8 cellular contexts compared by ENCODE assay signal in the genomic region with DNA sequence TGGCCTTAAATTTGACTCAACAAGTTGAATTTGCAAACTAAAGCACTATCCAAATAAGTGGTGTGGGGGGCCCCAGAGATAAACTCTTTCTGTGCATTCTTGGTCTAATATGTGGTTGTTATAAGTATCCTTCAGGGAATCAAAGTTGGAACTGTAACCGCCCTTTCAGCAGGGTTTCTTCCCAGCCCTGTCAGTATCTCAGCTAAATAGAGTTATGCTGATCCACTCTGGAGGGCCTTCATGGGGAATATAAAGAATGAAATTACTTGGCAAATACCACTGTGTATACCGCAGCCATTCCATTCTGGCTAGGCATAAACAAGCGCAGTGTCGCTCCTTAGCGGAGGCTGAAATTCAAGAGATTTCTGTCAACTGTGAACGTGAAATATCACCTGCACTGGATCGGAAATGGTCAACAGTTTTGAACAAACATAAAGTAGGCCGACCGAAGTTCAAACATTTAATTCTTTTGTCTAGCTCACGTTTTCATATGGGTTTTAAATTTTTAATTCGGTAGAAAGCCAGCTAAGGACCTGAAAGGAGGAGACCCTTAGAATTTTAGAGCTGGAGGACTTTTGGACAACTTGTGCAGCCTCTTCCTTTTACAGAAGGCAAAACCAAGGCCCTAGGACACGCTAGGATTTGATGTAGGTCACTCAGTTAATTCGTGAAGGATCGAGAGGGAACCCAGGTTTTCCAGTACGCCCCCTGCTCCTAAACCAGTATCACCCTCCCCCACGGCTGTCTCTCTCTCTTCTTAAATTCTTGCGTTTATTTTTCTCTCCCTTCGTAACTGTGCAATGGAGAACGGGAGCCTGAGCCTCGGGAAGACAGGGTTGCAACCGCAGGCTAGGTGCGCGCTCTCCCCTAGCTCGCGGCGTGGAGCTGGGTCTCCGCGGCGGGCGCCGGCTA.
A peak's percentile ranks its signal among the peaks of the same experiment; 100 is the strongest.
DNase-seq lines count a peak whose midpoint lies in the region; ATAC-seq and TF ChIP-seq lines count a peak whose summit lies in the region.

No MANE protein-coding gene starts in this region.

- peak overlapping the region; percentile 72 for H3K4me2 ChIP-seq in trophoblast cell (ENCODE audit: low read length)

- no peaks in the 10 kb centered on the region for H3K27me3 ChIP-seq in WERI-Rb-1 (ENCODE audit: insufficient read depth, low read depth, severe bottlenecking)
- no peaks in the 10 kb centered on the region for H3K27me3 ChIP-seq in foreskin keratinocyte
- no peaks in the 10 kb centered on the region for H3K27me3 ChIP-seq in trophoblast cell (ENCODE audit: insufficient read depth, low read length)

- H3K4me3 ChIP-seq in GM08714 (ENCODE audit: low read length) (peak overlapping the region; percentile 91), WERI-Rb-1 (ENCODE audit: low read depth, low read length) (peak overlapping the region; percentile 77), trophoblast cell (ENCODE audit: low read depth, low read length) (peak overlapping the region; percentile 77)

- H3K27ac ChIP-seq in WERI-Rb-1, result peak overlapping the region; percentile 99
- peak overlapping the region; percentile 97 for H3K27ac ChIP-seq in foreskin keratinocyte
- H3K27ac ChIP-seq in trophoblast cell (ENCODE audit: low read depth, low read length), result peak overlapping the region; percentile 97

- H4K91ac ChIP-seq in trophoblast cell (ENCODE audit: low read depth, low read length), result peak overlapping the region; percentile 95

- H2BK5ac ChIP-seq in trophoblast cell (ENCODE audit: low read depth, low read length, poor library complexity), result peak overlapping the region; percentile 75

- no peak for TF ChIP-seq CTCF in WERI-Rb-1 (IDR thresholded peaks at IDR 0.05; ENCODE audit: low read depth, low read length)
- no peak for TF ChIP-seq CTCF in foreskin keratinocyte (conservative IDR thresholded peaks at IDR 0.05)

- H3K18ac ChIP-seq in trophoblast cell (ENCODE audit: low read length), result peak overlapping the region; percentile 92

- peak overlapping the region; percentile 37 for H2BK12ac ChIP-seq in trophoblast cell (ENCODE audit: low read length)

- H2BK120ac ChIP-seq in trophoblast cell (ENCODE audit: insufficient read depth, low read length, poor library complexity), result peak overlapping the region; percentile 81

- WGBS in trophoblast cell (ENCODE audit: extremely low coverage, insufficient coverage, insufficient read length), result no CpG with 5 or more reads among the region's 31 CpGs

- H3K14ac ChIP-seq in trophoblast cell (ENCODE audit: low read length), result peak overlapping the region; percentile 87

- H3K79me2 ChIP-seq in trophoblast cell (ENCODE audit: control insufficient read depth, insufficient read depth, low read length, poor library complexity), result peaks cover 8% of the 10 kb centered on the region

- H3K36me3 ChIP-seq in WERI-Rb-1 (no peaks in the 10 kb centered on the region), trophoblast cell (ENCODE audit: control insufficient read depth in 1 of 2, insufficient read depth in 2 of 2, low read length in 2 of 2) (peaks cover 1 to 2% of the 10 kb centered on the region in 2 experiments)

- H2AFZ ChIP-seq in trophoblast cell (ENCODE audit: insufficient read depth, low read length, poor library complexity), result peak overlapping the region; percentile 79

- peak overlapping the region; percentile 62 for H2AK5ac ChIP-seq in trophoblast cell (ENCODE audit: low read length)

- H3K4me1 ChIP-seq in foreskin keratinocyte (peaks cover 4% of the 10 kb centered on the region), trophoblast cell (ENCODE audit: control insufficient read depth in 1 of 2, insufficient read depth in 2 of 2, low read length in 2 of 2) (no peaks in the 10 kb centered on the region)

- intact Hi-C loops in posterior vena cava (cut with DNase I), result loop anchor here in 1 of 2 donors (5.0 to 10.0 kb wide), 3 partner anchors 37 to 75 kb away; a partner anchor contains a TSS

- H4K8ac ChIP-seq in trophoblast cell (ENCODE audit: low read depth, low read length), result peak overlapping the region; percentile 85

- peaks cover 3% of the 10 kb centered on the region for H3K9me3 ChIP-seq in WERI-Rb-1 (ENCODE audit: severe bottlenecking)
- H3K9me3 ChIP-seq in trophoblast cell (ENCODE audit: insufficient read depth, low read depth, low read length), result no peaks in the 10 kb centered on the region

- peak overlapping the region; percentile 89 for H4K12ac ChIP-seq in trophoblast cell (ENCODE audit: low read depth, low read length)

- H3K4ac ChIP-seq in trophoblast cell (ENCODE audit: low read depth, low read length), result peak overlapping the region; percentile 93

- H3K79me1 ChIP-seq in trophoblast cell (ENCODE audit: low read length), result peaks cover 15% of the 10 kb centered on the region

- H3K23ac ChIP-seq in trophoblast cell (ENCODE audit: low read length), result no peak overlapping the region

- peak; percentile 11 for ATAC-seq in HG02938 (IDR thresholded peaks at IDR 0.05; ENCODE audit: unreplicated experiment)
- ATAC-seq in foreskin keratinocyte, result peak; percentile 5
- ATAC-seq in GM21423 (IDR thresholded peaks at IDR 0.05; ENCODE audit: unreplicated experiment), result no peak

- DNase-seq in WERI-Rb-1 (no peak), foreskin keratinocyte (peak in 1 of 2 donors; percentile 11), trophoblast cell (no peak), CD1c-positive myeloid dendritic cell (ENCODE audit: extremely low spot score) (no peak), posterior vena cava (ENCODE audit: low spot score) (no peak)

- H3K9ac ChIP-seq in trophoblast cell (ENCODE audit: low read length), result peak overlapping the region; percentile 81
